Comparison of ENCODE assay signal across 9 cellular contexts in genomic region chr10:25682203-25682950, GRCh38.
DNase-seq lines count a peak whose midpoint lies in the region; ATAC-seq and TF ChIP-seq lines count a peak whose summit lies in the region.
"Had no signal": no experiment of that assay in that cellular context is flagged by ENCODE, and none has a peak within 500 bp of the region (broad histone marks: within the 10 kb centered on the region; RNA-seq: fewer than 3 reads in every experiment).

No MANE protein-coding gene starts in this region.

- no peak overlapping the region for H3K4ac ChIP-seq in mesenchymal stem cell (ENCODE audit: low read depth in 1 of 2, low read length in 2 of 2)

- peak overlapping the region in 1 of 2 experiments; percentile 76 for H3K4me3 ChIP-seq in mesenchymal stem cell (ENCODE audit: insufficient read depth in 1 of 2, low read depth in 1 of 2, low read length in 2 of 2)

- H2BK12ac ChIP-seq in mesenchymal stem cell (ENCODE audit: low read length in 2 of 2) = no peak overlapping the region

- H2BK15ac ChIP-seq in mesenchymal stem cell (ENCODE audit: low read depth, poor library complexity, severe bottlenecking) = no peak overlapping the region

- peak overlapping the region; percentile 85 for H3K9ac ChIP-seq in mesenchymal stem cell (ENCODE audit: low read length)

- no peak overlapping the region for H2AFZ ChIP-seq in mesenchymal stem cell (ENCODE audit: low read depth, low read length)

- no peak overlapping the region for H4K91ac ChIP-seq in mesenchymal stem cell (ENCODE audit: low read length)

- DNase-seq in NCI-H1436 (lab: John Stamatoyannopoulos, UW) = peak; percentile 21
- peak; percentile 8 to 74 for DNase-seq in cerebellar nuclear complex (lab: John Stamatoyannopoulos, UW)
- peak; percentile 56 for DNase-seq in mesenchymal stem cell
- DNase-seq in NCI-H1694 (lab: John Stamatoyannopoulos, UW) = no peak
- no peak for DNase-seq in MV-4-11 (lab: John Stamatoyannopoulos, UW)

- no peak overlapping the region for H3K18ac ChIP-seq in mesenchymal stem cell (ENCODE audit: low read depth in 1 of 2, low read length in 2 of 2)

- no peaks in the 10 kb centered on the region for H3K4me1 ChIP-seq in mesenchymal stem cell (ENCODE audit: control insufficient read depth, insufficient read depth, low read depth, low read length)

- 76% methylated on average over 7 of the region's 11 CpGs for WGBS in mesenchymal stem cell

- H4K8ac ChIP-seq in mesenchymal stem cell (ENCODE audit: low read length) = no peak overlapping the region

- no peak overlapping the region for H2BK5ac ChIP-seq in mesenchymal stem cell (ENCODE audit: low read depth, low read length, poor library complexity, severe bottlenecking)

- no peaks in the 10 kb centered on the region for H3K36me3 ChIP-seq in mesenchymal stem cell (ENCODE audit: control insufficient read depth in 1 of 2, insufficient read depth in 2 of 2, low read depth in 1 of 2, low read length in 2 of 2)

- no peak overlapping the region for H3K23ac ChIP-seq in mesenchymal stem cell (ENCODE audit: low read length in 2 of 2)

- H2BK120ac ChIP-seq in mesenchymal stem cell (ENCODE audit: low read depth, low read length) = no peak overlapping the region

- no peak overlapping the region for H2AK5ac ChIP-seq in mesenchymal stem cell (ENCODE audit: low read length, severe bottlenecking)

- H3K79me1 ChIP-seq in mesenchymal stem cell (replicated peaks; ENCODE audit: low read length, poor library complexity, severe bottlenecking) = no peaks in the 10 kb centered on the region

- no peak overlapping the region for H3K14ac ChIP-seq in mesenchymal stem cell (ENCODE audit: low read length in 2 of 2)

- H3K4me2 ChIP-seq in mesenchymal stem cell (ENCODE audit: low read length, poor library complexity, severe bottlenecking) = no peak overlapping the region

- no peak for ATAC-seq in GM21723 (IDR thresholded peaks at IDR 0.05; ENCODE audit: unreplicated experiment)
- no peak for ATAC-seq in HG02610 (IDR thresholded peaks at IDR 0.05; ENCODE audit: unreplicated experiment)
- ATAC-seq: esophagus mucosa had no signal

- H3K9me3 ChIP-seq in mesenchymal stem cell (ENCODE audit: control insufficient read depth, low read length) = no peaks in the 10 kb centered on the region

- TF ChIP-seq CTCF in 22Rv1 (IDR thresholded peaks at IDR 0.05) = peak; percentile 26

- peaks cover 0 to 3% of the 10 kb centered on the region in 2 experiments for H3K27me3 ChIP-seq in mesenchymal stem cell (ENCODE audit: control insufficient read depth in 1 of 2, insufficient read depth in 1 of 2, low read length in 2 of 2)

- no peak overlapping the region for H3K27ac ChIP-seq in 22Rv1
- no peak overlapping the region for H3K27ac ChIP-seq in mesenchymal stem cell (ENCODE audit: low read length, poor library complexity, severe bottlenecking)

Comparison
In these comparisons a context has a peak if more than half of its experiments do, and no peak if none do; other contexts are left out.
1. DNase-seq: peak in NCI-H1436 (single experiment), cerebellar nuclear complex (2 of 2) and mesenchymal stem cell (single experiment); none in NCI-H1694 (single experiment) and MV-4-11 (single experiment).